Comparison of ENCODE assay signal across 1 cellular context in the genomic region with DNA sequence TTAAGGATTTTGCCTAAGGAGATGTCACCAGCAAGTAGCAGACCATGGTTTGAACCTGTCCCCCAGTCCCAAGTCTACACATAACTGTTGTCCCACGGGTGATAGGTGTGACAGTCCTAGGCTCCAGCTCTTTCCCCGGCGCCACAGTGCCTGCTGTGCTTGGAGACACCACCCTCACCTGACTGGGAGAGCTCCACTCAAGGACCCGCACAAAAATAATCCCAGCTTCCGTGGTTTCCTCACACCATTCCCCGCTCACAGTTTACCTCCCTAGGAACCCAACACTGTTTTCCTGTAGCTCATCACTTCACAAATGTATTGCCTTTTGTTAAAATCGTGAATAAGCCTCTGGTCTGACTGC.
TF ChIP-seq lines count a peak whose summit lies in the region.

No MANE protein-coding gene starts in this region.

TF ChIP-seq in HCT116, 20 proteins besides CTCF, POLR2A, EP300 and RAD21 (continued from another document):
- TF ChIP-seq, protein P1, sequence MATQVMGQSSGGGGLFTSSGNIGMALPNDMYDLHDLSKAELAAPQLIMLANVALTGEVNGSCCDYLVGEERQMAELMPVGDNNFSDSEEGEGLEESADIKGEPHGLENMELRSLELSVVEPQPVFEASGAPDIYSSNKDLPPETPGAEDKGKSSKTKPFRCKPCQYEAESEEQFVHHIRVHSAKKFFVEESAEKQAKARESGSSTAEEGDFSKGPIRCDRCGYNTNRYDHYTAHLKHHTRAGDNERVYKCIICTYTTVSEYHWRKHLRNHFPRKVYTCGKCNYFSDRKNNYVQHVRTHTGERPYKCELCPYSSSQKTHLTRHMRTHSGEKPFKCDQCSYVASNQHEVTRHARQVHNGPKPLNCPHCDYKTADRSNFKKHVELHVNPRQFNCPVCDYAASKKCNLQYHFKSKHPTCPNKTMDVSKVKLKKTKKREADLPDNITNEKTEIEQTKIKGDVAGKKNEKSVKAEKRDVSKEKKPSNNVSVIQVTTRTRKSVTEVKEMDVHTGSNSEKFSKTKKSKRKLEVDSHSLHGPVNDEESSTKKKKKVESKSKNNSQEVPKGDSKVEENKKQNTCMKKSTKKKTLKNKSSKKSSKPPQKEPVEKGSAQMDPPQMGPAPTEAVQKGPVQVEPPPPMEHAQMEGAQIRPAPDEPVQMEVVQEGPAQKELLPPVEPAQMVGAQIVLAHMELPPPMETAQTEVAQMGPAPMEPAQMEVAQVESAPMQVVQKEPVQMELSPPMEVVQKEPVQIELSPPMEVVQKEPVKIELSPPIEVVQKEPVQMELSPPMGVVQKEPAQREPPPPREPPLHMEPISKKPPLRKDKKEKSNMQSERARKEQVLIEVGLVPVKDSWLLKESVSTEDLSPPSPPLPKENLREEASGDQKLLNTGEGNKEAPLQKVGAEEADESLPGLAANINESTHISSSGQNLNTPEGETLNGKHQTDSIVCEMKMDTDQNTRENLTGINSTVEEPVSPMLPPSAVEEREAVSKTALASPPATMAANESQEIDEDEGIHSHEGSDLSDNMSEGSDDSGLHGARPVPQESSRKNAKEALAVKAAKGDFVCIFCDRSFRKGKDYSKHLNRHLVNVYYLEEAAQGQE (IDR thresholded peaks at IDR 0.05; ENCODE audit: low read depth): no peak
- TF ChIP-seq CEBPB (IDR thresholded peaks at IDR 0.05; ENCODE audit: low read depth) (no peak), JUND (IDR thresholded peaks at IDR 0.05) (no peak)
TF ChIP-seq in HCT116: peak in this region for 0.
